14 cellular contexts compared by ENCODE assay signal in the genomic region with DNA sequence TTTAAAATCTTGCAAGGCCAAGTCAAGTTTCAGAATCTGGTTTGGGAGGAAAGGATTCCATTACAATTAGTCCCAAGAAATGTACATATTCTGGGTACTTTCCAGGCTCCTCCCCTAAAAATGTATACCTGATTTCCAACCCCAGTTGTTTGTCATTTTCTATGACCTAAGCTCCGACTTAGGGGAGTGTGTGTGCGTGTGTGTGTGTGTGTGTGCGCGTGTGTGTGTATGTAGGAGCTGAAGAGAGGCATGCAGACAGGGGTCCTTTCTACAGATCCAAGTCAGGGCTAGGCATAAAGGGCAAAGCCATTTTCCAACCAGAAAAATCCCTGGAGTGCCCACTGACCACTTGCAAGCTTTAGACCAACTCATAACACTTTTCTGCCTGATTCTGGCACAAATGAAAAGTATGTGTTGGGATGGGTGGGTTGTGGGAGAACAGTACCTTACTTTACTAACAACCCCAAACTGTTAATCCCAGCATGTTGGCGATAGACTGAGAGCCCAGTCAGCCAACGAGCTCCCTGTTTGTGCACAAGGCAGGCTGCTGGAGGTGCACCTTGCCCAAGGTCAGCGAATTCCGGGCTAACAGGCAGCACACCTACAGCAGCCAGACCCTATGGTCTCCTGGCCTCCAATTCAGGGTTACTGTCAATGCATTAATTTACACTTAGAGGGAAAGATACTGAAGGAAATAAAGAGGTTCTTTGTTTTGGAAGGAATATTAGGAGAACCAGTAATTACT. TPM values are rescaled to one million over a fixed set of nuclear protein-coding genes. Genes with fewer than 3 reads are reported as not detected.
DNase-seq lines count a peak whose midpoint lies in the region; ATAC-seq and TF ChIP-seq lines count a peak whose summit lies in the region.
"Had no signal": no experiment of that assay in that cellular context is flagged by ENCODE, and none has a peak within 500 bp of the region (broad histone marks: within the 10 kb centered on the region; RNA-seq: fewer than 3 reads in every experiment).

No MANE protein-coding gene starts in this region.

- no peak overlapping the region for H3K27ac ChIP-seq in CD4-positive, alpha-beta T cell (ENCODE audit: low read depth, low read length)

- no peak for TF ChIP-seq CTCF in CD4-positive, alpha-beta T cell (IDR thresholded peaks at IDR 0.05)
- TF ChIP-seq CTCF in epithelial cell of esophagus (IDR thresholded peaks at IDR 0.05; ENCODE audit: insufficient read depth, low read depth, low read length, missing control alignments), result no peak
- TF ChIP-seq CTCF in natural killer cell (IDR thresholded peaks at IDR 0.05), result no peak

- H3K4me3 Mint-ChIP-seq in CD4-positive, alpha-beta T cell, result peak overlapping the region; percentile 54
- peak overlapping the region; percentile 73 for H3K4me3 Mint-ChIP-seq in natural killer cell

- H3K4me1 Mint-ChIP-seq in CD4-positive, alpha-beta T cell (ENCODE audit: low read depth), result peaks cover 15% of the 10 kb centered on the region
- peaks cover 0 to 13% of the 10 kb centered on the region in 2 donors for H3K4me1 Mint-ChIP-seq in natural killer cell

- POLR2A ChIA-PET in CD4-positive, alpha-beta T cell (lab: Charles Lee), result no interaction called here

- CTCF ChIA-PET in CD4-positive, alpha-beta T cell (lab: Charles Lee), result no interaction called here

- H3K36me3 ChIP-seq in MG63, result peaks cover 31% of the 10 kb centered on the region

- no peaks in the 10 kb centered on the region for H3K36me3 Mint-ChIP-seq in CD4-positive, alpha-beta T cell (ENCODE audit: low read depth)
- no peaks in the 10 kb centered on the region for H3K36me3 Mint-ChIP-seq in natural killer cell

- DNase-seq in CD4-positive, alpha-beta T cell, result no peak
- DNase-seq in MG63 (no peak), epithelial cell of esophagus (ENCODE audit: low read depth) (peak; percentile 84), natural killer cell (no peak), SIG-M5 treated with dmso at 0.1 percent for 504 hours (lab: John Stamatoyannopoulos, UW; ENCODE audit: unreplicated experiment) (no peak), NCI-H2081 (lab: John Stamatoyannopoulos, UW) (no peak)
- DNase-seq: activated T-cell treated with anti-CD3 and anti-CD28 coated beads, Interleukin-2, amount 50 U/mL, for 24 hours; foreskin melanocyte; stimulated activated CD4-positive, alpha-beta T cell treated with anti-CD3 and anti-CD28 coated beads, Interleukin-12 subunit alpha, Interleukin-12 subunit beta, amount 100 ng/mL, for 4 hours; stimulated activated naive CD4-positive, alpha-beta T cell had no signal

- intact Hi-C loops in CD4-positive, alpha-beta T cell (cut with DNase I, micrococcal nuclease), result loop anchor here in 1 of 2 experiments (5.0 kb wide), 1 partner anchor 242 kb away; no protein-coding TSS in a partner anchor
- intact Hi-C loops in natural killer cell (cut with micrococcal nuclease), result loop anchor here (2.0 kb wide), 1 partner anchor 241 kb away; no protein-coding TSS in a partner anchor

- no peak for ATAC-seq in CD4-positive, alpha-beta T cell (ENCODE audit: poor library complexity)
- ATAC-seq in natural killer cell (no peak), HG02642 (IDR thresholded peaks at IDR 0.05; ENCODE audit: poor library complexity, unreplicated experiment) (no peak), GM21423 (IDR thresholded peaks at IDR 0.05; ENCODE audit: unreplicated experiment) (no peak)
- ATAC-seq: K562 had no signal

- H3K9me3 ChIP-seq in CD4-positive, alpha-beta T cell (ENCODE audit: control insufficient read depth, low read length), result no peaks in the 10 kb centered on the region
- no peaks in the 10 kb centered on the region for H3K9me3 ChIP-seq in MG63
- H3K9me3 ChIP-seq: mucosa of descending colon had no signal

- H3K9me3 Mint-ChIP-seq in CD4-positive, alpha-beta T cell, result no peaks in the 10 kb centered on the region
- H3K9me3 Mint-ChIP-seq in natural killer cell, result no peaks in the 10 kb centered on the region
- H3K9me3 Mint-ChIP-seq: activated T-cell treated with anti-CD3 and anti-CD28 coated beads, Interleukin-2, amount 50 U/mL, for 24 hours had no signal

- H3K27ac Mint-ChIP-seq in CD4-positive, alpha-beta T cell, result no peak overlapping the region
- no peak overlapping the region for H3K27ac Mint-ChIP-seq in natural killer cell
- H3K27ac Mint-ChIP-seq: activated T-cell treated with anti-CD3 and anti-CD28 coated beads, Interleukin-2, amount 50 U/mL, for 24 hours had no signal

- H3K27me3 Mint-ChIP-seq in CD4-positive, alpha-beta T cell, result peaks cover 84% of the 10 kb centered on the region
- H3K27me3 Mint-ChIP-seq in natural killer cell (ENCODE audit: low read depth in 2 of 2), result peaks cover 54 to 82% of the 10 kb centered on the region in 2 donors

- H3K4me3 ChIP-seq in MG63, result peak overlapping the region; percentile 68
- no peak overlapping the region for H3K4me3 ChIP-seq in epithelial cell of esophagus (ENCODE audit: low read length)
- H3K4me3 ChIP-seq: K562, mucosa of descending colon had no signal

- H3K27me3 ChIP-seq in CD4-positive, alpha-beta T cell (ENCODE audit: control insufficient read depth, insufficient read depth, low read length), result peaks cover 48% of the 10 kb centered on the region
- H3K27me3 ChIP-seq in MG63, result 0 out of 2 replicates have a peak, but pooled peaks cover 2% of the 10 kb centered on the region

RNA-seq across cellular contexts. Expression of gene TRABD2B, which starts 1.7 kb away (rescaled TPM):
- total RNA-seq in CD4-positive, alpha-beta T cell, result not detected
- 0.72 and 1.7 TPM in 2 replicates for total RNA-seq in MG63 (2014; rRNA removed; shearing (Covaris generic); ENCODE audit: low replicate concordance)
- not detected for total RNA-seq in natural killer cell
- total RNA-seq: K562 had no signal
